In the genomic region with DNA sequence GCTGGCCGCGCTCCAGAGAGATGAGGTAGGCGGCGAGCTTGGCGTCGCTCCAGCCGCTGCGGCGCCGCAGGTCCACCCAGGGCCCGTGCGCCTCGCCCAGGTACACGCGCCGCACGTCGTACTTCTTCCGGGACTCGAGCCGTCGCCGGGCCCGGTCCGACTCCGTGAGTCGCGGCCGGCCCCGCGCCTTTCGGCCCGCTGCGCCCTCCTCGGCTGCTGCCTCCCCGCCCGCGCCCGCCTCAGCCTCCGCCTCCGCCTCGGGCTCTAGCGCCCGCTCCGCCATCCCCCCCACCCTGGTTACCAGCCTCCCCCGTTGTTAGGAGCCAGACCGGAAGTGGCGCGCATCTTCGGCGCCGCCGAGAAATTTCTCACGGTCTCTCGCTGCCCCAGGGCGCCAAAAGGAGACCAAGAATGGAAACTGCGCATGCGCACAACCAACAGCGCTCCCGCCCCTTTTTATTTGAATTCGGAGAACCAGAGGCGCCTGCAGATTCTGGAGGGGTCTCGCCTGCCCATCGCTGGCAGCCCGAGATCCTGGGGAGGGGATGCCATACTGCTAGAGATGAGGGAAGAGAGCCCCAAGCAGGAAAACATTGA, we compare ENCODE assay signal across 8 cellular contexts. TPM values are rescaled to one million over a fixed set of nuclear protein-coding genes. Genes with fewer than 3 reads are reported as not detected.
A peak's percentile ranks its signal among the peaks of the same experiment; 100 is the strongest.
DNase-seq lines count a peak whose midpoint lies in the region; ATAC-seq and TF ChIP-seq lines count a peak whose summit lies in the region.

A gene with protein sequence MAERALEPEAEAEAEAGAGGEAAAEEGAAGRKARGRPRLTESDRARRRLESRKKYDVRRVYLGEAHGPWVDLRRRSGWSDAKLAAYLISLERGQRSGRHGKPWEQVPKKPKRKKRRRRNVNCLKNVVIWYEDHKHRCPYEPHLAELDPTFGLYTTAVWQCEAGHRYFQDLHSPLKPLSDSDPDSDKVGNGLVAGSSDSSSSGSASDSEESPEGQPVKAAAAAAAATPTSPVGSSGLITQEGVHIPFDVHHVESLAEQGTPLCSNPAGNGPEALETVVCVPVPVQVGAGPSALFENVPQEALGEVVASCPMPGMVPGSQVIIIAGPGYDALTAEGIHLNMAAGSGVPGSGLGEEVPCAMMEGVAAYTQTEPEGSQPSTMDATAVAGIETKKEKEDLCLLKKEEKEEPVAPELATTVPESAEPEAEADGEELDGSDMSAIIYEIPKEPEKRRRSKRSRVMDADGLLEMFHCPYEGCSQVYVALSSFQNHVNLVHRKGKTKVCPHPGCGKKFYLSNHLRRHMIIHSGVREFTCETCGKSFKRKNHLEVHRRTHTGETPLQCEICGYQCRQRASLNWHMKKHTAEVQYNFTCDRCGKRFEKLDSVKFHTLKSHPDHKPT (minus strand): TSS at position 336 of the 597 bp plus-strand sequence. CDS start 53 bp downstream, at position 283.

- H3K4me3 Mint-ChIP-seq in activated naive CD8-positive, alpha-beta T cell treated with anti-CD3 and anti-CD28 coated beads for 36 hours = peak within 1 kb of the TSS; percentile 86

- H3K27ac ChIP-seq in SU-DHL-6 (ENCODE audit: low read depth, low read length) (peak within 1 kb of the TSS; percentile 86), parathyroid adenoma (peak within 1 kb of the TSS; percentile 88), tibial nerve (peak within 1 kb of the TSS; percentile 94 to 97 (median 96))

- TF ChIP-seq CTCF in GM12864 (IDR thresholded peaks at IDR 0.05; ENCODE audit: low read depth, low read length, missing control alignments) (no peak), SU-DHL-6 (IDR thresholded peaks at IDR 0.05; ENCODE audit: insufficient read depth, low read length, poor library complexity, severe bottlenecking) (no peak), parathyroid adenoma (IDR thresholded peaks at IDR 0.05) (no peak), tibial nerve (IDR thresholded peaks at IDR 0.05) (no peak)

- H3K36me3 ChIP-seq in SU-DHL-6 (ENCODE audit: low read length) (no peaks in the 10 kb centered on the region), parathyroid adenoma (ENCODE audit: control insufficient read depth, insufficient read depth, low read length) (no peaks in the 10 kb centered on the region), tibial nerve (peaks cover 0 to 34% (median 0%) of the 10 kb centered on the region in 3 donors)

- peaks cover 4% of the 10 kb centered on the region; the same call in 1 of the 2 replicates for H3F3A ChIP-seq in SU-DHL-6 (ENCODE audit: insufficient read depth)

- H3K4me1 ChIP-seq in parathyroid adenoma (no peaks in the 10 kb centered on the region), tibial nerve (peaks cover 0 to 15% (median 7%) of the 10 kb centered on the region in 4 donors)

- intact Hi-C loops in Right ventricle myocardium superior (cut with DNase I) = no loop called here

- peak within 1 kb of the TSS; percentile 82 for H3K4me3 ChIP-seq in GM12864 (ENCODE audit: low read depth, low read length)
- peak within 1 kb of the TSS; percentile 70 for H3K4me3 ChIP-seq in SU-DHL-6 (ENCODE audit: insufficient read depth, low read length, poor library complexity, severe bottlenecking)
- H3K4me3 ChIP-seq in parathyroid adenoma (ENCODE audit: low read depth, low read length) = peak within 1 kb of the TSS; percentile 86
- H3K4me3 ChIP-seq in tibial nerve = peak within 1 kb of the TSS; percentile 80 to 97 (median 94)

- H4K20me1 ChIP-seq in SU-DHL-6 (ENCODE audit: low read depth, low read length) = no peaks in the 10 kb centered on the region

- 0 to 1% methylated on average over 16 to 33 of the region's 65 CpGs for WGBS in tibial nerve, 2 donors

- H3K79me2 ChIP-seq in SU-DHL-6 (ENCODE audit: insufficient read depth, low read length) (peaks cover 17% of the 10 kb centered on the region), parathyroid adenoma (no peaks in the 10 kb centered on the region)

- peak in 1 of 2 donors; percentile 34 for TF ChIP-seq POLR2A in tibial nerve (IDR thresholded peaks at IDR 0.05)

- peak within 1 kb of the TSS; percentile 87 for H3K4me2 ChIP-seq in SU-DHL-6 (ENCODE audit: low read depth, low read length, poor library complexity, severe bottlenecking)
- H3K4me2 ChIP-seq in parathyroid adenoma (ENCODE audit: low read length) = peak within 1 kb of the TSS; percentile 94

- no peaks in the 10 kb centered on the region for H3K9me2 ChIP-seq in SU-DHL-6 (replicated peaks; ENCODE audit: insufficient read depth, low read length)

- H3K27me3 ChIP-seq in SU-DHL-6 (ENCODE audit: low read length) (no peaks in the 10 kb centered on the region), parathyroid adenoma (ENCODE audit: control insufficient read depth, insufficient read depth, low read length) (no peaks in the 10 kb centered on the region), tibial nerve (no peaks in the 10 kb centered on the region)

- H2AFZ ChIP-seq in SU-DHL-6 (ENCODE audit: low read depth, low read length, severe bottlenecking) (peak within 1 kb of the TSS; percentile 50), parathyroid adenoma (peak within 1 kb of the TSS; percentile 86)

- peaks cover 11% of the 10 kb centered on the region for H3K4me1 Mint-ChIP-seq in activated naive CD8-positive, alpha-beta T cell treated with anti-CD3 and anti-CD28 coated beads for 36 hours

- DNase-seq in GM12864 (ENCODE audit: low read depth) = peak; percentile 87
- peak; percentile 92 for DNase-seq in NCI-H1105 treated with DMSO at 0.1 percent for 48 hours (lab: John Stamatoyannopoulos, UW)
- DNase-seq in activated naive CD8-positive, alpha-beta T cell treated with anti-CD3 and anti-CD28 coated beads for 36 hours = peak; percentile 93
- peak; percentile 95 for DNase-seq in Right ventricle myocardium superior
- peak; percentile 88 to 91 for DNase-seq in tibial nerve (ENCODE audit: low spot score in 2 of 2)

- H3K9me3 ChIP-seq in SU-DHL-6 (ENCODE audit: insufficient read depth, low read length) (no peaks in the 10 kb centered on the region), parathyroid adenoma (ENCODE audit: control insufficient read depth, low read length) (no peaks in the 10 kb centered on the region), tibial nerve (no peaks in the 10 kb centered on the region)

- peaks cover 3% of the 10 kb centered on the region for H3K27me3 Mint-ChIP-seq in activated naive CD8-positive, alpha-beta T cell treated with anti-CD3 and anti-CD28 coated beads for 36 hours

- H3K9me3 Mint-ChIP-seq in activated naive CD8-positive, alpha-beta T cell treated with anti-CD3 and anti-CD28 coated beads for 36 hours = no peaks in the 10 kb centered on the region

- peak within 1 kb of the TSS; percentile 91 for H3K27ac Mint-ChIP-seq in activated naive CD8-positive, alpha-beta T cell treated with anti-CD3 and anti-CD28 coated beads for 36 hours

- ATAC-seq in HG02642 (IDR thresholded peaks at IDR 0.05; ENCODE audit: poor library complexity, unreplicated experiment) = peak; percentile 61
- ATAC-seq in Right ventricle myocardium superior (ENCODE audit: poor library complexity) = peak; percentile 89

- H3K9ac ChIP-seq in SU-DHL-6 (ENCODE audit: low read length) = peak within 1 kb of the TSS; percentile 82
- peak within 1 kb of the TSS; percentile 56 for H3K9ac ChIP-seq in parathyroid adenoma

- H3K36me3 Mint-ChIP-seq in activated naive CD8-positive, alpha-beta T cell treated with anti-CD3 and anti-CD28 coated beads for 36 hours = peaks cover 10% of the 10 kb centered on the region

- peak; percentile 74 to 93 for TF ChIP-seq EP300 in tibial nerve (IDR thresholded peaks at IDR 0.05)

RNA-seq across cellular contexts. Expression of the gene that starts here (rescaled TPM):
- total RNA-seq in activated naive CD8-positive, alpha-beta T cell treated with anti-CD3 and anti-CD28 coated beads for 36 hours = 10 to 100 TPM; 12.9 to 13.1 TPM
- 2.9 TPM for total RNA-seq in Right ventricle myocardium superior
- total RNA-seq in tibial nerve = 10 to 100 TPM in 2 of 4 donors, 1 to 10 TPM in 2; 7.2 to 22.9 (median 11.7) TPM

Comparison
In these comparisons a context has a peak if more than half of its experiments do, and no peak if none do; other contexts are left out.
1. Peak in every context shown above with its lines: DNase-seq, ATAC-seq, H3K4me3 ChIP-seq and H3K27ac ChIP-seq.